9 cellular contexts compared by ENCODE assay signal in the genomic region with DNA sequence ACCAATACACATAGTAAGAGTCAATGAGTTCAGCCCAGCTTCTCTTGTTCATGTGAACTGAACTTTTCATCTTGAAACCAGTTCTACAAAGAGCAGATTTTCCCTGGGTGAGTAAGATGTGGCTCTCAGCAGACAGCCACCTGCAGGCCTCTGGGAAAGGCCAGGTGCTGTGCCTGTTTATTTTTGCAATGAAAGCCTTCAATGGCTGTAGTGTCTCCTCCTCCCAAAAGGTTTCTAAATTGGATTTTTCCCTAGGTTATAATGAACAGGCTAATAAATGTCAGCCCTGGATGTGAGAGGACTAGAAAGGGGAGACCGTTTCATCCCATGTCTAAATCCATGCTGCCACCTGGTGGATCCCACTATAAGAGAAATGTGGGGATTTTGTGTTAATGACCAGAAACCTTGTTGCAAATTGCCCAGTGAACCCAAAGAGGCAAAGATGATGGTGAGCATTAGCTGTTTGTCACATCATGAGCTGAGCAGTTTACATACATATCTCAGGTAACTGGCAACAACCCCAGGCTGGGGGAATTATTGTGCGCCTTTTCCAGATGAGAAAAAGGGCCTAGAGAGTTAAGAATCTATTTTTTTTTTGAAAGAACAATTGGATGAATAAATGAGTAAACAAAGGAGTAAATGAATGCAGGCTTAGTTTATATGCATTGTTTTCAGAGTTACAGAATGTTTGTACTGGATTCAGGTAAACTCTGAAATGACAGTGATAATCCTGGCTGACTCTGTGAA. TPM values are rescaled to one million over a fixed set of nuclear protein-coding genes. Genes with fewer than 3 reads are reported as not detected.
DNase-seq lines count a peak whose midpoint lies in the region; ATAC-seq, FAIRE-seq and TF ChIP-seq lines count a peak whose summit lies in the region.
"Had no signal": no experiment of that assay in that cellular context is flagged by ENCODE, and none has a peak within 500 bp of the region (broad histone marks: within the 10 kb centered on the region; RNA-seq: fewer than 3 reads in every experiment).

No MANE protein-coding gene starts in this region.

- H3K27ac Mint-ChIP-seq in CD4-positive, alpha-beta T cell: no peak overlapping the region

- POLR2A ChIA-PET in CD4-positive, alpha-beta T cell (lab: Charles Lee): no interaction called here

- DNase-seq in AG20443 (ENCODE audit: low spot score): peak; percentile 69
- DNase-seq in NCI-H1092 treated with DMSO at 0.1 percent for 48 hours (lab: John Stamatoyannopoulos, UW): peak; percentile 63
- DNase-seq in T1000 (lab: John Stamatoyannopoulos, UW): peak; percentile 28
- DNase-seq in fibroblast of the conjunctiva (ENCODE audit: low read depth): peak; percentile 53
- DNase-seq in small intestine: peak; percentile 57
- DNase-seq in HPDE6-E6E7 (ENCODE audit: extremely low spot score): no peak
- no peak for DNase-seq in CD4-positive, alpha-beta T cell

- no peak for FAIRE-seq in small intestine (lab: Jason Lieb, UNC)
- FAIRE-seq: islet of Langerhans had no signal

- H3K4me3 Mint-ChIP-seq in CD4-positive, alpha-beta T cell: no peak overlapping the region

- H3K4me1 Mint-ChIP-seq in CD4-positive, alpha-beta T cell (ENCODE audit: low read depth): no peaks in the 10 kb centered on the region

- no peak for ATAC-seq in CD4-positive, alpha-beta T cell (ENCODE audit: poor library complexity)

- intact Hi-C loops in CD4-positive, alpha-beta T cell (cut with DNase I, micrococcal nuclease): no loop called here

- H3K27ac ChIP-seq in small intestine (ENCODE audit: low read depth in 1 of 2, low read length in 1 of 2): no peak overlapping the region
- no peak overlapping the region for H3K27ac ChIP-seq in CD4-positive, alpha-beta T cell (ENCODE audit: low read depth, low read length)

- CTCF ChIA-PET in CD4-positive, alpha-beta T cell (lab: Charles Lee): no interaction called here

- no peaks in the 10 kb centered on the region for H3K9me3 ChIP-seq in small intestine (ENCODE audit: control insufficient read depth, low read depth)
- no peaks in the 10 kb centered on the region for H3K9me3 ChIP-seq in CD4-positive, alpha-beta T cell (ENCODE audit: control insufficient read depth, low read length)

- H3K27me3 ChIP-seq in small intestine (ENCODE audit: control insufficient read depth in 2 of 2, insufficient read depth in 2 of 2, low read length in 2 of 2): no peaks in the 10 kb centered on the region
- no peaks in the 10 kb centered on the region for H3K27me3 ChIP-seq in CD4-positive, alpha-beta T cell (ENCODE audit: control insufficient read depth, insufficient read depth, low read length)

- no peaks in the 10 kb centered on the region for H3K36me3 Mint-ChIP-seq in CD4-positive, alpha-beta T cell (ENCODE audit: low read depth)

- no peaks in the 10 kb centered on the region for H3K9me3 Mint-ChIP-seq in CD4-positive, alpha-beta T cell

- peaks cover 3 to 5% of the 10 kb centered on the region in 2 donors for H3K4me1 ChIP-seq in small intestine (ENCODE audit: control insufficient read depth in 2 of 2, insufficient read depth in 1 of 2, low read depth in 1 of 2, low read length in 1 of 2)

- 45 to 54% (median 48%) methylated on average over 2 of the region's 2 CpGs for WGBS in small intestine, 3 donors

- peak; percentile 51; the same call in 1 of the 2 replicates for TF ChIP-seq CTCF in GM12875 (IDR thresholded peaks at IDR 0.05; ENCODE audit: borderline replicate concordance, insufficient read depth, low read depth, low read length)
- TF ChIP-seq CTCF in CD4-positive, alpha-beta T cell (IDR thresholded peaks at IDR 0.05): no peak

- peaks cover 25% of the 10 kb centered on the region for H3K27me3 Mint-ChIP-seq in CD4-positive, alpha-beta T cell

- no peak overlapping the region for H3K4me3 ChIP-seq in GM12875 (ENCODE audit: low read depth, low read length)
- H3K4me3 ChIP-seq in small intestine (ENCODE audit: low read depth in 1 of 2, low read length in 2 of 2): no peak overlapping the region

- no peaks in the 10 kb centered on the region for H3K36me3 ChIP-seq in small intestine (ENCODE audit: control insufficient read depth in 2 of 2, insufficient read depth in 2 of 2, low read length in 2 of 2)

RNA-seq across cellular contexts. Expression of gene C11orf91, which starts 12.7 kb away (rescaled TPM):
- polyA plus RNA-seq in small intestine: not detected
- under 1 TPM in 1 of 2 experiments, not detected in 1; 0.45 TPM for total RNA-seq in CD4-positive, alpha-beta T cell

RNA-seq across cellular contexts. Expression of gene CD59, which starts 48.3 kb away (rescaled TPM):
- polyA plus RNA-seq in small intestine: 100 to 1,000 TPM in 1 of 3 donors, 10 to 100 TPM in 2; 19.2 to 203 (median 30.0) TPM
- total RNA-seq in CD4-positive, alpha-beta T cell: 10 to 100 TPM; 35.2 to 37.8 TPM

Comparison
In these comparisons a context has a peak if more than half of its experiments do, and no peak if none do; other contexts are left out.
1. DNase-seq: peak in AG20443 (single experiment), NCI-H1092 treated with DMSO at 0.1 percent for 48 hours (single experiment), T1000 (single experiment), fibroblast of the conjunctiva (single experiment) and small intestine (single experiment); none in HPDE6-E6E7 (single experiment) and CD4-positive, alpha-beta T cell (0 of 10).